17 cellular contexts compared by ENCODE assay signal in genomic region chr6:129184324-129184723, GRCh38.
DNase-seq lines count a peak whose midpoint lies in the region; ATAC-seq and TF ChIP-seq lines count a peak whose summit lies in the region.
"Had no signal": no experiment of that assay in that cellular context is flagged by ENCODE, and none has a peak within 500 bp of the region (broad histone marks: within the 10 kb centered on the region; RNA-seq: fewer than 3 reads in every experiment).

No MANE protein-coding gene starts in this region.

- peaks cover 63% of the 10 kb centered on the region for H3K4me1 ChIP-seq in GM23248 (ENCODE audit: insufficient read depth)
- H3K4me1 ChIP-seq in IMR-90 (ENCODE audit: control insufficient read depth, insufficient read depth, low read length), result peaks cover 14% of the 10 kb centered on the region
- peaks cover 68% of the 10 kb centered on the region for H3K4me1 ChIP-seq in left ventricle myocardium inferior

- H3K4ac ChIP-seq in IMR-90 (ENCODE audit: low read depth, low read length), result peak overlapping the region; percentile 14; the same call in 1 of the 2 replicates

- POLR2A ChIA-PET in IMR-90 (lab: Charles Lee; ENCODE audit: unreplicated experiment), result no interaction called here

- no peaks in the 10 kb centered on the region for H3K36me3 Mint-ChIP-seq in nephron progenitor cell (ENCODE audit: low read depth)
- no peaks in the 10 kb centered on the region for H3K36me3 Mint-ChIP-seq in effector memory CD8-positive, alpha-beta T cell (ENCODE audit: insufficient read depth)

- no peak for TF ChIP-seq CTCF in IMR-90 (conservative IDR thresholded peaks at IDR 0.05; ENCODE audit: low read depth, low read length)
- TF ChIP-seq CTCF in left ventricle myocardium inferior (IDR thresholded peaks at IDR 0.05; ENCODE audit: borderline replicate concordance), result no peak
- TF ChIP-seq CTCF in nephron progenitor cell (IDR thresholded peaks at IDR 0.05), result no peak

- no peaks in the 10 kb centered on the region for H3K9me3 Mint-ChIP-seq in nephron progenitor cell
- no peaks in the 10 kb centered on the region for H3K9me3 Mint-ChIP-seq in effector memory CD8-positive, alpha-beta T cell

- H3F3A ChIP-seq in GM23248 (ENCODE audit: insufficient read depth), result peaks cover 35% of the 10 kb centered on the region

- DNase-seq in GM23248 (no peak), IMR-90 (no peak), left ventricle myocardium inferior (no peak), nephron progenitor cell (no peak)
- no peak for DNase-seq in effector CD8-positive, alpha-beta T cell (lab: John Stamatoyannopoulos, UW)
- DNase-seq in effector memory CD8-positive, alpha-beta T cell, result no peak
- DNase-seq in activated CD4-positive, alpha-beta T cell treated with anti-CD3 and anti-CD28 coated beads for 48 hours, result no peak
- DNase-seq: DMS 273 treated with DMSO at 0.1 percent for 48 hours; GDM1; NCI-H1105; NCI-H1694 treated with DMSO at 0.1 percent for 48 hours; NCI-H69; NK-92 treated with Interleukin-12 subunit alpha and Interleukin-12 subunit beta, amount 100 ng/mL, for 24 hours had no signal

- in situ Hi-C loops in GM23248 (cut with MboI), result no loop called here
- in situ Hi-C loops in IMR-90 (cut with MboI; ENCODE audit: low sequenced_read_pairs), result no loop called here

- no peak overlapping the region for H3K23ac ChIP-seq in IMR-90 (ENCODE audit: low read depth, low read length)

- H3K4me2 ChIP-seq in GM23248 (ENCODE audit: unreplicated experiment), result peak overlapping the region; percentile 48
- no peak overlapping the region; the same call in 1 of the 2 replicates for H3K4me2 ChIP-seq in IMR-90 (ENCODE audit: low read depth, low read length)

- peaks cover 10% of the 10 kb centered on the region for H3K4me1 Mint-ChIP-seq in nephron progenitor cell
- H3K4me1 Mint-ChIP-seq in effector memory CD8-positive, alpha-beta T cell (ENCODE audit: low read depth in 2 of 2), result no peaks in the 10 kb centered on the region

- H2BK5ac ChIP-seq in IMR-90 (ENCODE audit: low read depth, low read length, poor library complexity, severe bottlenecking), result peak overlapping the region; percentile 24

- peak overlapping the region; percentile 78; the same call in 1 of the 2 replicates for H4K5ac ChIP-seq in IMR-90 (ENCODE audit: low read depth, low read length)

- H3K4me3 ChIP-seq in GM23248, result no peak overlapping the region
- no peak overlapping the region for H3K4me3 ChIP-seq in IMR-90 (ENCODE audit: insufficient read depth, low read depth, low read length)
- H3K4me3 ChIP-seq in left ventricle myocardium inferior, result no peak overlapping the region
- H3K4me3 ChIP-seq: GM12878 had no signal

- peak overlapping the region; percentile 67; the same call in 1 of the 2 replicates for H2BK120ac ChIP-seq in IMR-90 (ENCODE audit: low read depth, low read length)

- peak overlapping the region; percentile 5; the same call in 1 of the 3 replicates for H2BK15ac ChIP-seq in IMR-90 (ENCODE audit: low read depth, low read length)

- peak overlapping the region; percentile 44 for H3K27ac ChIP-seq in GM23248
- no peak overlapping the region; the same call in 1 of the 2 replicates for H3K27ac ChIP-seq in IMR-90 (ENCODE audit: insufficient read depth, low read length)
- peak overlapping the region; percentile 64 for H3K27ac ChIP-seq in left ventricle myocardium inferior (replicated peaks)
- H3K27ac ChIP-seq: C4-2B, HL-60 had no signal

- CTCF ChIA-PET in IMR-90 (lab: Yijun Ruan, JAX), result no interaction called here

- no peak overlapping the region for H4K91ac ChIP-seq in IMR-90 (ENCODE audit: insufficient read depth, low read depth, low read length)

- H3K4me3 Mint-ChIP-seq in nephron progenitor cell, result no peak overlapping the region
- H3K4me3 Mint-ChIP-seq in effector memory CD8-positive, alpha-beta T cell, result no peak overlapping the region

- no peak for TF ChIP-seq RAD21 in IMR-90 (IDR thresholded peaks at IDR 0.05; ENCODE audit: low read length)

- H3K79me1 ChIP-seq in IMR-90 (ENCODE audit: low read depth in 1 of 2, low read length in 2 of 2), result no peaks in the 10 kb centered on the region

- no peak overlapping the region for H3K9ac ChIP-seq in GM23248
- no peak overlapping the region for H3K9ac ChIP-seq in IMR-90 (ENCODE audit: low read depth, low read length)

- H3K14ac ChIP-seq in IMR-90 (replicated peaks; ENCODE audit: low read depth, low read length), result 0 out of 2 replicates have a peak overlapping the region, but pooled peaks have one; percentile 10

- no peaks in the 10 kb centered on the region for H3K36me3 ChIP-seq in GM23248 (ENCODE audit: low read depth)
- no peaks in the 10 kb centered on the region for H3K36me3 ChIP-seq in IMR-90 (ENCODE audit: control insufficient read depth, insufficient read depth, low read length)
- H3K36me3 ChIP-seq in left ventricle myocardium inferior, result peaks cover 6% of the 10 kb centered on the region

- H2AK9ac ChIP-seq in IMR-90 (replicated peaks; ENCODE audit: low read depth, low read length, poor library complexity), result no peak overlapping the region

- no peaks in the 10 kb centered on the region for H3K79me2 ChIP-seq in GM23248 (ENCODE audit: insufficient read depth)

- H3K9me3 ChIP-seq in GM23248 (ENCODE audit: low read depth) (no peaks in the 10 kb centered on the region), IMR-90 (ENCODE audit: control insufficient read depth, insufficient read depth, low read length) (no peaks in the 10 kb centered on the region), left ventricle myocardium inferior (replicated peaks) (no peaks in the 10 kb centered on the region)

- H3K27me3 ChIP-seq in GM23248 (replicated peaks; ENCODE audit: insufficient read depth) (no peaks in the 10 kb centered on the region), IMR-90 (ENCODE audit: control insufficient read depth, insufficient read depth, low read length) (no peaks in the 10 kb centered on the region), left ventricle myocardium inferior (ENCODE audit: low read depth) (no peaks in the 10 kb centered on the region)

- peak overlapping the region; percentile 77; the same call in 1 of the 2 replicates for H3K18ac ChIP-seq in IMR-90 (ENCODE audit: low read depth, low read length)

- H3K9me2 ChIP-seq in GM23248 (ENCODE audit: insufficient read depth), result no peaks in the 10 kb centered on the region

- 98 to 99% methylated on average over 3 of the region's 3 CpGs for WGBS in GM23248 (ENCODE audit: low coverage in 1 of 2, low lambda C conversion rate in 2 of 2, missing lambda C conversion rate in 2 of 2), 2 experiments
- WGBS in IMR-90 (ENCODE audit: extremely low coverage in 2 of 2, insufficient read length in 1 of 2), 2 experiments, result no CpG with 5 or more reads among the region's 3 CpGs

- peak overlapping the region; percentile 57 for H3K27ac Mint-ChIP-seq in nephron progenitor cell
- no peak overlapping the region for H3K27ac Mint-ChIP-seq in effector memory CD8-positive, alpha-beta T cell

- no peak overlapping the region for H3K56ac ChIP-seq in IMR-90 (ENCODE audit: extremely low read depth, insufficient read depth, low read length)

- peak overlapping the region; percentile 71; the same call in 1 of the 2 replicates for H2BK20ac ChIP-seq in IMR-90 (ENCODE audit: low read depth, low read length)

- H3K27me3 Mint-ChIP-seq in nephron progenitor cell (ENCODE audit: low read depth, poor library complexity), result no peaks in the 10 kb centered on the region
- H3K27me3 Mint-ChIP-seq in effector memory CD8-positive, alpha-beta T cell, result peaks cover 0 to 6% of the 10 kb centered on the region in 2 donors

- intact Hi-C loops in IMR-90 (cut with micrococcal nuclease), result no loop called here
- intact Hi-C loops in left ventricle myocardium inferior (cut with micrococcal nuclease), result no loop called here

- H4K8ac ChIP-seq in IMR-90 (ENCODE audit: low read depth in 2 of 2, low read length in 2 of 2), result peak overlapping the region in 1 of 2 experiments; percentile 46; a peak in 1 of 4 replicates

- H4K20me1 ChIP-seq in GM23248 (ENCODE audit: insufficient read depth), result no peaks in the 10 kb centered on the region
- no peaks in the 10 kb centered on the region for H4K20me1 ChIP-seq in IMR-90 (ENCODE audit: insufficient read depth, low read length)

- no peak overlapping the region for H2AK5ac ChIP-seq in IMR-90 (ENCODE audit: low read depth, low read length)

- TF ChIP-seq POLR2A in IMR-90 (IDR thresholded peaks at IDR 0.05; ENCODE audit: low read depth, low read length), result no peak

- H3K9me1 ChIP-seq in IMR-90 (ENCODE audit: insufficient read depth, low read length), result no peaks in the 10 kb centered on the region; the same call in none of the 2 replicates

- H2AFZ ChIP-seq in GM23248 (no peak overlapping the region), IMR-90 (replicated peaks; ENCODE audit: low read length, poor library complexity) (no peak overlapping the region)

- ATAC-seq in IMR-90 (ENCODE audit: low read depth) (no peak), HG02852 (IDR thresholded peaks at IDR 0.05; ENCODE audit: unreplicated experiment) (no peak)
- ATAC-seq in effector memory CD8-positive, alpha-beta T cell (replicated peaks), result no peak
- ATAC-seq: GM12878 had no signal

- dilution Hi-C loops in IMR-90 (cut with HindIII; ENCODE audit: low sequenced_read_pairs, unreplicated experiment), result no loop called here

- BruUV-seq in IMR-90 (replicated peaks; lab: Mats Ljungman, UMichigan), result no TSS peak

TF ChIP-seq in IMR-90, 13 proteins besides CTCF, POLR2A, EP300 and RAD21 (continues in another document):
- TF ChIP-seq NFE2L2 (IDR thresholded peaks at IDR 0.05; ENCODE audit: low read depth, low read length), result no peak
- no peak for TF ChIP-seq USF2 (IDR thresholded peaks at IDR 0.05; ENCODE audit: low read depth, low read length)
- no peak for TF ChIP-seq BHLHE40 (IDR thresholded peaks at IDR 0.05; ENCODE audit: low read depth, low read length)
- no peak for TF ChIP-seq FOS (IDR thresholded peaks at IDR 0.05; ENCODE audit: low read depth, low read length)
- TF ChIP-seq RCOR1 (IDR thresholded peaks at IDR 0.05; ENCODE audit: insufficient replicate concordance, low read length), result no peak
- TF ChIP-seq CEBPB (IDR thresholded peaks at IDR 0.05; ENCODE audit: low read depth, low read length), result no peak
- no peak for TF ChIP-seq MXI1 (IDR thresholded peaks at IDR 0.05; ENCODE audit: borderline replicate concordance, low read depth, low read length)
- no peak for TF ChIP-seq SMC3 (IDR thresholded peaks at IDR 0.05; ENCODE audit: low read depth, low read length)
- TF ChIP-seq MAFK (IDR thresholded peaks at IDR 0.05; ENCODE audit: low read depth, low read length), result no peak
- TF ChIP-seq RFX5 (IDR thresholded peaks at IDR 0.05; ENCODE audit: low read depth, low read length), result no peak
- no peak for TF ChIP-seq MAZ (IDR thresholded peaks at IDR 0.05; ENCODE audit: borderline replicate concordance, low read depth, low read length)
- no peak for TF ChIP-seq CHD1 (IDR thresholded peaks at IDR 0.05; ENCODE audit: low read depth, low read length)
